Comparison of ENCODE assay signal across 15 cellular contexts in the genomic region with DNA sequence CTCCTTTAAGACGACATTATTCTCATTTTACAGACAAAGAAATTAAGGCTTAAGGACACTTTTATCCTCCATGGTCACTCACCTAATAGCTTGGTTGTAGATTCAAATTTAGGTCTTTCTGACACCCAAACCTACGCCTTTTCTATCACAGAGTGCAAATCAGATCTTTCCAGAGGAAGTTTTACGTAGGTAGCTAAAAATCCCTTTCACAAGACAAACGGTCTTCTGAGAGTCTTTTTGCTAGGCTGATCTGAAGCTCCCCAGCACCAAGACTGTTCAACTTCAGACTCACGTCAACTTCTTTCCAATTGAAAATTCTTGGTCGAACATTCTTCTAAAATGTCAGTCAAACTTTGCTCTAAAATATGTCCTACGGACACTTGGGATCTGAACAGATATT. TPM values are rescaled to one million over a fixed set of nuclear protein-coding genes. Genes with fewer than 3 reads are reported as not detected.
A peak's percentile ranks its signal among the peaks of the same experiment; 100 is the strongest.
DNase-seq lines count a peak whose midpoint lies in the region; ATAC-seq and TF ChIP-seq lines count a peak whose summit lies in the region.
"Had no signal": no experiment of that assay in that cellular context is flagged by ENCODE, and none has a peak within 500 bp of the region (broad histone marks: within the 10 kb centered on the region; RNA-seq: fewer than 3 reads in every experiment).

No MANE protein-coding gene starts in this region.

- H3K4me1 ChIP-seq in mesodermal cell (ENCODE audit: control insufficient read depth, insufficient read depth, low read length, poor library complexity, severe bottlenecking) (no peaks in the 10 kb centered on the region), tibial nerve (no peaks in the 10 kb centered on the region)

- H3K9me3 Mint-ChIP-seq in T-helper 1 cell treated with Interleukin-12 subunit alpha and Interleukin-12 subunit beta and Interleukin-4 antibody, amounts not matched to agents 30 μg/mL and 1 μg/mL, for 36 hours = no peaks in the 10 kb centered on the region

- H3K4me3 ChIP-seq in mesodermal cell (ENCODE audit: extremely low read depth, insufficient read depth, low read length, poor library complexity, severe bottlenecking) (no peak overlapping the region), tibial nerve (no peak overlapping the region)
- H3K4me3 ChIP-seq: hepatocyte, SK-N-MC had no signal

- no peak for TF ChIP-seq CTCF in tibial nerve (IDR thresholded peaks at IDR 0.05)

- TF ChIP-seq EP300 in tibial nerve (IDR thresholded peaks at IDR 0.05) = no peak

- no peaks in the 10 kb centered on the region for H3K27me3 Mint-ChIP-seq in T-helper 1 cell treated with Interleukin-12 subunit alpha and Interleukin-12 subunit beta and Interleukin-4 antibody, amounts not matched to agents 30 μg/mL and 1 μg/mL, for 36 hours (ENCODE audit: low read depth)

- TF ChIP-seq POLR2A in tibial nerve (IDR thresholded peaks at IDR 0.05) = no peak

- H3K36me3 Mint-ChIP-seq in T-helper 1 cell treated with Interleukin-12 subunit alpha and Interleukin-12 subunit beta and Interleukin-4 antibody, amounts not matched to agents 30 μg/mL and 1 μg/mL, for 36 hours (ENCODE audit: low read depth) = peaks cover 14% of the 10 kb centered on the region

- WGBS in mesodermal cell (ENCODE audit: insufficient coverage in 2 of 2), 2 experiments = 83% methylated on average over 5 of the region's 7 CpGs
- 76 to 77% methylated on average over 7 of the region's 7 CpGs for whole genome bisulfite sequencing in tibial nerve, 2 donors

- no peak for DNase-seq in T-helper 1 cell
- DNase-seq in tibial nerve (ENCODE audit: low spot score in 2 of 2) = no peak
- DNase-seq in retina = no peak
- DNase-seq: activated gamma-delta T cell treated with Interleukin-2 at 50 U/mL for 16 hours, left ventricle myocardium superior, NCI-H187 had no signal

- H3K36me3 ChIP-seq in mesodermal cell (ENCODE audit: control insufficient read depth, insufficient read depth, low read length) (peaks cover 15% of the 10 kb centered on the region), tibial nerve (peaks cover 0 to 23% (median 0%) of the 10 kb centered on the region in 3 donors)

- peak; percentile 25 for ATAC-seq in GM19455 (IDR thresholded peaks at IDR 0.05; ENCODE audit: unreplicated experiment)
- ATAC-seq in HG03565 (IDR thresholded peaks at IDR 0.05; ENCODE audit: unreplicated experiment) = peak; percentile 19
- no peak for ATAC-seq in GM18870 (IDR thresholded peaks at IDR 0.05; ENCODE audit: unreplicated experiment)
- ATAC-seq: left ventricle myocardium superior had no signal

- H3K27me3 ChIP-seq in tibial nerve = no peaks in the 10 kb centered on the region
- H3K27me3 ChIP-seq: hepatocyte had no signal

- peak overlapping the region; percentile 99 for H3K27ac Mint-ChIP-seq in T-helper 1 cell treated with Interleukin-12 subunit alpha and Interleukin-12 subunit beta and Interleukin-4 antibody, amounts not matched to agents 30 μg/mL and 1 μg/mL, for 36 hours

- H3K9me3 ChIP-seq in mesodermal cell (ENCODE audit: control insufficient read depth, low read length) (no peaks in the 10 kb centered on the region), tibial nerve (no peaks in the 10 kb centered on the region)

- H3K27ac ChIP-seq in mesodermal cell (ENCODE audit: low read depth, low read length, severe bottlenecking) = peak overlapping the region; percentile 37
- H3K27ac ChIP-seq in tibial nerve = no peak overlapping the region
- H3K27ac ChIP-seq: 22Rv1, hepatocyte, KMS-11, SK-N-MC had no signal

- H3K4me3 Mint-ChIP-seq in T-helper 1 cell treated with Interleukin-12 subunit alpha and Interleukin-12 subunit beta and Interleukin-4 antibody, amounts not matched to agents 30 μg/mL and 1 μg/mL, for 36 hours = peak overlapping the region; percentile 93

- peaks cover 8% of the 10 kb centered on the region for H3K4me1 Mint-ChIP-seq in T-helper 1 cell treated with Interleukin-12 subunit alpha and Interleukin-12 subunit beta and Interleukin-4 antibody, amounts not matched to agents 30 μg/mL and 1 μg/mL, for 36 hours (ENCODE audit: low read depth)

RNA-seq across cellular contexts. Expression of a gene that starts 46.5 kb away (rescaled TPM):
- 19.2 TPM for polyA plus RNA-seq in mesodermal cell (2013, experiment 1 of 2)
- polyA plus RNA-seq in mesodermal cell (2013, experiment 2 of 2) = 20.9 TPM
- 10 to 100 TPM; 10.7 to 15.3 (median 11.6) TPM for total RNA-seq in tibial nerve
